Comparison of ENCODE assay signal across 1 cellular context in the genomic region with DNA sequence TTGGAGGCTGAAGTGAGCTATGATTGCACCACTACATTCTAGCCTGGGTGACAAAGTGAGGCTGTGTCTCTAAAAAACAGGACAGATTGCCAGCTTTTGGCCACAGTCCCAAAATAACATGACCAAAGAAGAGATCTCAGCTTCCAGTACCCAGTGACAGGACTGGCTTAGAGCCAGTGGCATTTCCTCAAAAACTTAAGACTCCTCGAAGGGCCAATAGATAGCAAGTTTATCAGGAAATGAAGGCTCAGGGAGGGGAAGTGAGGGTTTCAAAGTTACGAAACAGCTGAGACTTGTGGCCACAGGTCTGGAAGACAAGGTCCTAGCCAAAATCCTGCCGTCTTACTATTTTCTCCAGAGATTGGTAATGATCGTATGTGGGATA.
TF ChIP-seq lines count a peak whose summit lies in the region.

No MANE protein-coding gene starts in this region.

TF ChIP-seq in K562, 482 proteins besides CTCF, POLR2A, EP300 and RAD21 (continued from another document and continues in another):
- no peak for TF ChIP-seq POLR3A (IDR thresholded peaks at IDR 0.05; ENCODE audit: borderline replicate concordance, extremely low read depth, insufficient read depth, insufficient read length)
- no peak for TF ChIP-seq NR2F6 (CRISPR knock-in tag; IDR thresholded peaks at IDR 0.05)
- TF ChIP-seq, protein P1, sequence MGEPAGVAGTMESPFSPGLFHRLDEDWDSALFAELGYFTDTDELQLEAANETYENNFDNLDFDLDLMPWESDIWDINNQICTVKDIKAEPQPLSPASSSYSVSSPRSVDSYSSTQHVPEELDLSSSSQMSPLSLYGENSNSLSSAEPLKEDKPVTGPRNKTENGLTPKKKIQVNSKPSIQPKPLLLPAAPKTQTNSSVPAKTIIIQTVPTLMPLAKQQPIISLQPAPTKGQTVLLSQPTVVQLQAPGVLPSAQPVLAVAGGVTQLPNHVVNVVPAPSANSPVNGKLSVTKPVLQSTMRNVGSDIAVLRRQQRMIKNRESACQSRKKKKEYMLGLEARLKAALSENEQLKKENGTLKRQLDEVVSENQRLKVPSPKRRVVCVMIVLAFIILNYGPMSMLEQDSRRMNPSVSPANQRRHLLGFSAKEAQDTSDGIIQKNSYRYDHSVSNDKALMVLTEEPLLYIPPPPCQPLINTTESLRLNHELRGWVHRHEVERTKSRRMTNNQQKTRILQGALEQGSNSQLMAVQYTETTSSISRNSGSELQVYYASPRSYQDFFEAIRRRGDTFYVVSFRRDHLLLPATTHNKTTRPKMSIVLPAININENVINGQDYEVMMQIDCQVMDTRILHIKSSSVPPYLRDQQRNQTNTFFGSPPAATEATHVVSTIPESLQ (CRISPR knock-in tag; IDR thresholded peaks at IDR 0.05): no peak
- TF ChIP-seq, protein P2, sequence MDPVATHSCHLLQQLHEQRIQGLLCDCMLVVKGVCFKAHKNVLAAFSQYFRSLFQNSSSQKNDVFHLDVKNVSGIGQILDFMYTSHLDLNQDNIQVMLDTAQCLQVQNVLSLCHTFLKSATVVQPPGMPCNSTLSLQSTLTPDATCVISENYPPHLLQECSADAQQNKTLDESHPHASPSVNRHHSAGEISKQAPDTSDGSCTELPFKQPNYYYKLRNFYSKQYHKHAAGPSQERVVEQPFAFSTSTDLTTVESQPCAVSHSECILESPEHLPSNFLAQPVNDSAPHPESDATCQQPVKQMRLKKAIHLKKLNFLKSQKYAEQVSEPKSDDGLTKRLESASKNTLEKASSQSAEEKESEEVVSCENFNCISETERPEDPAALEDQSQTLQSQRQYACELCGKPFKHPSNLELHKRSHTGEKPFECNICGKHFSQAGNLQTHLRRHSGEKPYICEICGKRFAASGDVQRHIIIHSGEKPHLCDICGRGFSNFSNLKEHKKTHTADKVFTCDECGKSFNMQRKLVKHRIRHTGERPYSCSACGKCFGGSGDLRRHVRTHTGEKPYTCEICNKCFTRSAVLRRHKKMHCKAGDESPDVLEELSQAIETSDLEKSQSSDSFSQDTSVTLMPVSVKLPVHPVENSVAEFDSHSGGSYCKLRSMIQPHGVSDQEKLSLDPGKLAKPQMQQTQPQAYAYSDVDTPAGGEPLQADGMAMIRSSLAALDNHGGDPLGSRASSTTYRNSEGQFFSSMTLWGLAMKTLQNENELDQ (CRISPR knock-in tag; IDR thresholded peaks at IDR 0.05; ENCODE audit: borderline replicate concordance): no peak
- TF ChIP-seq, protein P3, sequence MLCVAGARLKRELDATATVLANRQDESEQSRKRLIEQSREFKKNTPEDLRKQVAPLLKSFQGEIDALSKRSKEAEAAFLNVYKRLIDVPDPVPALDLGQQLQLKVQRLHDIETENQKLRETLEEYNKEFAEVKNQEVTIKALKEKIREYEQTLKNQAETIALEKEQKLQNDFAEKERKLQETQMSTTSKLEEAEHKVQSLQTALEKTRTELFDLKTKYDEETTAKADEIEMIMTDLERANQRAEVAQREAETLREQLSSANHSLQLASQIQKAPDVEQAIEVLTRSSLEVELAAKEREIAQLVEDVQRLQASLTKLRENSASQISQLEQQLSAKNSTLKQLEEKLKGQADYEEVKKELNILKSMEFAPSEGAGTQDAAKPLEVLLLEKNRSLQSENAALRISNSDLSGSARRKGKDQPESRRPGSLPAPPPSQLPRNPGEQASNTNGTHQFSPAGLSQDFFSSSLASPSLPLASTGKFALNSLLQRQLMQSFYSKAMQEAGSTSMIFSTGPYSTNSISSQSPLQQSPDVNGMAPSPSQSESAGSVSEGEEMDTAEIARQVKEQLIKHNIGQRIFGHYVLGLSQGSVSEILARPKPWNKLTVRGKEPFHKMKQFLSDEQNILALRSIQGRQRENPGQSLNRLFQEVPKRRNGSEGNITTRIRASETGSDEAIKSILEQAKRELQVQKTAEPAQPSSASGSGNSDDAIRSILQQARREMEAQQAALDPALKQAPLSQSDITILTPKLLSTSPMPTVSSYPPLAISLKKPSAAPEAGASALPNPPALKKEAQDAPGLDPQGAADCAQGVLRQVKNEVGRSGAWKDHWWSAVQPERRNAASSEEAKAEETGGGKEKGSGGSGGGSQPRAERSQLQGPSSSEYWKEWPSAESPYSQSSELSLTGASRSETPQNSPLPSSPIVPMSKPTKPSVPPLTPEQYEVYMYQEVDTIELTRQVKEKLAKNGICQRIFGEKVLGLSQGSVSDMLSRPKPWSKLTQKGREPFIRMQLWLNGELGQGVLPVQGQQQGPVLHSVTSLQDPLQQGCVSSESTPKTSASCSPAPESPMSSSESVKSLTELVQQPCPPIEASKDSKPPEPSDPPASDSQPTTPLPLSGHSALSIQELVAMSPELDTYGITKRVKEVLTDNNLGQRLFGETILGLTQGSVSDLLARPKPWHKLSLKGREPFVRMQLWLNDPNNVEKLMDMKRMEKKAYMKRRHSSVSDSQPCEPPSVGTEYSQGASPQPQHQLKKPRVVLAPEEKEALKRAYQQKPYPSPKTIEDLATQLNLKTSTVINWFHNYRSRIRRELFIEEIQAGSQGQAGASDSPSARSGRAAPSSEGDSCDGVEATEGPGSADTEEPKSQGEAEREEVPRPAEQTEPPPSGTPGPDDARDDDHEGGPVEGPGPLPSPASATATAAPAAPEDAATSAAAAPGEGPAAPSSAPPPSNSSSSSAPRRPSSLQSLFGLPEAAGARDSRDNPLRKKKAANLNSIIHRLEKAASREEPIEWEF (CRISPR knock-in tag; IDR thresholded peaks at IDR 0.05): no peak
- peak in 1 of 2 experiments; percentile 82; a peak in 1 of 4 replicates for TF ChIP-seq RCOR1 (IDR thresholded peaks at IDR 0.05; ENCODE audit: borderline replicate concordance in 1 of 2, low read depth in 2 of 2, low read length in 2 of 2)
- TF ChIP-seq NFIC (IDR thresholded peaks at IDR 0.05): peak; percentile 93
- peak; percentile 41 for TF ChIP-seq CCNT2 (IDR thresholded peaks at IDR 0.05; ENCODE audit: borderline replicate concordance, extremely low read depth, insufficient read length, low read depth, low read length)
- TF ChIP-seq TOE1 (IDR thresholded peaks at IDR 0.05; ENCODE audit: borderline replicate concordance): no peak
- TF ChIP-seq TOE1 (CRISPR knock-in tag; IDR thresholded peaks at IDR 0.05; ENCODE audit: borderline replicate concordance, low read depth): 0 out of 2 replicates have a peak, but pooled peaks have one; percentile 49
- no peak for TF ChIP-seq ZNF197 (CRISPR knock-in tag; IDR thresholded peaks at IDR 0.05; ENCODE audit: low read depth)
- TF ChIP-seq CBFB (CRISPR knock-in tag; IDR thresholded peaks at IDR 0.05): no peak
- TF ChIP-seq ATF1 (CRISPR knock-in tag; IDR thresholded peaks at IDR 0.05): no peak
- TF ChIP-seq ATF1 (tag; IDR thresholded peaks at IDR 0.05): 0 out of 2 replicates have a peak, but pooled peaks have one; percentile 11
- TF ChIP-seq FOS (IDR thresholded peaks at IDR 0.05; ENCODE audit: extremely low read depth, insufficient read length): no peak
- TF ChIP-seq TCF3 (CRISPR knock-in tag; IDR thresholded peaks at IDR 0.05): peak; percentile 37; the same call in 1 of the 2 replicates
- TF ChIP-seq, protein P4, sequence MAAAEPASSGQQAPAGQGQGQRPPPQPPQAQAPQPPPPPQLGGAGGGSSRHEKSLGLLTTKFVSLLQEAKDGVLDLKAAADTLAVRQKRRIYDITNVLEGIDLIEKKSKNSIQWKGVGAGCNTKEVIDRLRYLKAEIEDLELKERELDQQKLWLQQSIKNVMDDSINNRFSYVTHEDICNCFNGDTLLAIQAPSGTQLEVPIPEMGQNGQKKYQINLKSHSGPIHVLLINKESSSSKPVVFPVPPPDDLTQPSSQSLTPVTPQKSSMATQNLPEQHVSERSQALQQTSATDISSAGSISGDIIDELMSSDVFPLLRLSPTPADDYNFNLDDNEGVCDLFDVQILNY (CRISPR knock-in tag; IDR thresholded peaks at IDR 0.05): no peak
- TF ChIP-seq, protein P5, sequence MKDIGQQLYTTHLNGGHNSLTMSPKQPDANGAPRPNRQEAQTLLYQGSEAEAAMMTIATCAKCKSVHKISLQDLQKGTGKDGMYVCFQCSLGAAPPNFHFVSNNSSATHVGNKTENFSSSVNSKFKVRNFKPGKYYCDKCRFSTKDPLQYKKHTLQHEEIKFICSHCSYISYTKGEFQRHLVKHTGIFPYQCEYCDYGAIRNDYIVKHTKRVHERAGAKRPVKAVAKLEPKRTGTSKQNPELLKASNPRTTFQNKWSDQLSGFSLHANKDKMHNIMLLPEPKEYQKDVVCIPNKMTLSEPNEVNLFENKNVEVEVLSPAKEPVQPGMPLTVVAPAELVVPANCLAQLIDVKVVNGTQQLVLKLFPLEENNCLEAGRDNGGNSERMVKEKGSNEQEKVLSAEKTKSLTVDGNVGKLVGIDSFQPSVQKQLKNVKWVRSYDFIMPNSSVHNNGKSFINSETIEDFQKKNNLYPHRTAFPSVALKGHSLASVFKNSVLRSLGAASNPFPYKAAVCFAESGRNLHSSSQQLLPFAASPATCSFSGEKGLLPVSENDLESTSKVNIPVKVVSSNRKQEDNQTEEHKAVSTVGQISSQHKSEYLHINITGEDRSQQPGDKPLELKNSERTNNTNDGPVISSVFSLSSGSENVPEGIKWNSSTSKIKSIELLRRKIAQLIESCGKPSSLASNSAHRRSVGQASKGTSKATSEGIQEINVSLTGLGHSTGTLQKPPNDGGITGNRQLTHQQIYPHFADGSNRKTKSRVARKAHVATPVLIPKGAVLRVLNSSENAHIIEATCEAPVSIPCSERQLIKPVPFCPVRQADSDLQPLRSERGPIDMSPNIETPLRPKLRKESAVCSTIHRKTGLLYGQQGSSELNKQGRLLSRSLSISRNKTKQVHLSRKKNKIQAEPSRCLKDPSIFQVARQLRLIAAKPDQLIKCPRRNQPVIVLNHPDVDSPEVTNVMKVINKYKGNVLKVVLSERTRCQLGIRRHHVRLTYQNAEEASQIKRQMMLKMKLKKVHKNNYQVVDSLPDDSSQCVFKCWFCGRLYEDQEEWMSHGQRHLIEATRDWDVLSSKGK (CRISPR knock-in tag; IDR thresholded peaks at IDR 0.05): no peak
- TF ChIP-seq, protein P6, sequence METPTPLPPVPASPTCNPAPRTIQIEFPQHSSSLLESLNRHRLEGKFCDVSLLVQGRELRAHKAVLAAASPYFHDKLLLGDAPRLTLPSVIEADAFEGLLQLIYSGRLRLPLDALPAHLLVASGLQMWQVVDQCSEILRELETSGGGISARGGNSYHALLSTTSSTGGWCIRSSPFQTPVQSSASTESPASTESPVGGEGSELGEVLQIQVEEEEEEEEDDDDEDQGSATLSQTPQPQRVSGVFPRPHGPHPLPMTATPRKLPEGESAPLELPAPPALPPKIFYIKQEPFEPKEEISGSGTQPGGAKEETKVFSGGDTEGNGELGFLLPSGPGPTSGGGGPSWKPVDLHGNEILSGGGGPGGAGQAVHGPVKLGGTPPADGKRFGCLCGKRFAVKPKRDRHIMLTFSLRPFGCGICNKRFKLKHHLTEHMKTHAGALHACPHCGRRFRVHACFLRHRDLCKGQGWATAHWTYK (CRISPR knock-in tag; IDR thresholded peaks at IDR 0.05): no peak
- TF ChIP-seq, protein P7, sequence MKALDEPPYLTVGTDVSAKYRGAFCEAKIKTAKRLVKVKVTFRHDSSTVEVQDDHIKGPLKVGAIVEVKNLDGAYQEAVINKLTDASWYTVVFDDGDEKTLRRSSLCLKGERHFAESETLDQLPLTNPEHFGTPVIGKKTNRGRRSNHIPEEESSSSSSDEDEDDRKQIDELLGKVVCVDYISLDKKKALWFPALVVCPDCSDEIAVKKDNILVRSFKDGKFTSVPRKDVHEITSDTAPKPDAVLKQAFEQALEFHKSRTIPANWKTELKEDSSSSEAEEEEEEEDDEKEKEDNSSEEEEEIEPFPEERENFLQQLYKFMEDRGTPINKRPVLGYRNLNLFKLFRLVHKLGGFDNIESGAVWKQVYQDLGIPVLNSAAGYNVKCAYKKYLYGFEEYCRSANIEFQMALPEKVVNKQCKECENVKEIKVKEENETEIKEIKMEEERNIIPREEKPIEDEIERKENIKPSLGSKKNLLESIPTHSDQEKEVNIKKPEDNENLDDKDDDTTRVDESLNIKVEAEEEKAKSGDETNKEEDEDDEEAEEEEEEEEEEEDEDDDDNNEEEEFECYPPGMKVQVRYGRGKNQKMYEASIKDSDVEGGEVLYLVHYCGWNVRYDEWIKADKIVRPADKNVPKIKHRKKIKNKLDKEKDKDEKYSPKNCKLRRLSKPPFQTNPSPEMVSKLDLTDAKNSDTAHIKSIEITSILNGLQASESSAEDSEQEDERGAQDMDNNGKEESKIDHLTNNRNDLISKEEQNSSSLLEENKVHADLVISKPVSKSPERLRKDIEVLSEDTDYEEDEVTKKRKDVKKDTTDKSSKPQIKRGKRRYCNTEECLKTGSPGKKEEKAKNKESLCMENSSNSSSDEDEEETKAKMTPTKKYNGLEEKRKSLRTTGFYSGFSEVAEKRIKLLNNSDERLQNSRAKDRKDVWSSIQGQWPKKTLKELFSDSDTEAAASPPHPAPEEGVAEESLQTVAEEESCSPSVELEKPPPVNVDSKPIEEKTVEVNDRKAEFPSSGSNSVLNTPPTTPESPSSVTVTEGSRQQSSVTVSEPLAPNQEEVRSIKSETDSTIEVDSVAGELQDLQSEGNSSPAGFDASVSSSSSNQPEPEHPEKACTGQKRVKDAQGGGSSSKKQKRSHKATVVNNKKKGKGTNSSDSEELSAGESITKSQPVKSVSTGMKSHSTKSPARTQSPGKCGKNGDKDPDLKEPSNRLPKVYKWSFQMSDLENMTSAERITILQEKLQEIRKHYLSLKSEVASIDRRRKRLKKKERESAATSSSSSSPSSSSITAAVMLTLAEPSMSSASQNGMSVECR (CRISPR knock-in tag; IDR thresholded peaks at IDR 0.05): no peak
- TF ChIP-seq NCOA2 (IDR thresholded peaks at IDR 0.05; ENCODE audit: partially characterized antibody in 2 of 2): no peak
- TF ChIP-seq ETV1 (tag; conservative IDR thresholded peaks at IDR 0.05; ENCODE audit: low read depth): peak; percentile 54
- peak; percentile 31 for TF ChIP-seq POLR2B (IDR thresholded peaks at IDR 0.05; ENCODE audit: low read depth, partially characterized antibody)
- TF ChIP-seq PYGO2 (tag; IDR thresholded peaks at IDR 0.05): 0 out of 2 replicates have a peak, but pooled peaks have one; percentile 13
- TF ChIP-seq SAFB (IDR thresholded peaks at IDR 0.05; ENCODE audit: borderline replicate concordance, low read depth, low read length): no peak
- no peak for TF ChIP-seq GATA2 (CRISPR knock-in tag; IDR thresholded peaks at IDR 0.05)
- 0 out of 2 replicates have a peak, but pooled peaks have one; percentile 30 for TF ChIP-seq ESRRB (CRISPR knock-in tag; IDR thresholded peaks at IDR 0.05; ENCODE audit: borderline replicate concordance)
- TF ChIP-seq HNRNPH1 (optimal IDR thresholded peaks at IDR 0.05; ENCODE audit: low read depth, low read length): no peak
- TF ChIP-seq EHMT2 (IDR thresholded peaks at IDR 0.05): no peak
- no peak for TF ChIP-seq CBX3 (IDR thresholded peaks at IDR 0.05; ENCODE audit: borderline replicate concordance in 1 of 2, low read length in 2 of 2)
- TF ChIP-seq HNRNPLL (IDR thresholded peaks at IDR 0.05; ENCODE audit: low read depth, low read length, poor library complexity, severe bottlenecking): no peak
- TF ChIP-seq, protein P8, sequence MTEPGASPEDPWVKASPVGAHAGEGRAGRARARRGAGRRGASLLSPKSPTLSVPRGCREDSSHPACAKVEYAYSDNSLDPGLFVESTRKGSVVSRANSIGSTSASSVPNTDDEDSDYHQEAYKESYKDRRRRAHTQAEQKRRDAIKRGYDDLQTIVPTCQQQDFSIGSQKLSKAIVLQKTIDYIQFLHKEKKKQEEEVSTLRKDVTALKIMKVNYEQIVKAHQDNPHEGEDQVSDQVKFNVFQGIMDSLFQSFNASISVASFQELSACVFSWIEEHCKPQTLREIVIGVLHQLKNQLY (CRISPR knock-in tag; conservative IDR thresholded peaks at IDR 0.05): no peak
- 0 out of 2 replicates have a peak, but pooled peaks have one; percentile 52 for TF ChIP-seq ZNF77 (CRISPR knock-in tag; IDR thresholded peaks at IDR 0.05)
- no peak for TF ChIP-seq ZBTB17 (CRISPR knock-in tag; IDR thresholded peaks at IDR 0.05)
- no peak for TF ChIP-seq ZSCAN29 (IDR thresholded peaks at IDR 0.05)
- no peak for TF ChIP-seq MBD2 (IDR thresholded peaks at IDR 0.05; ENCODE audit: borderline replicate concordance, low read depth)
